In the genomic region with DNA sequence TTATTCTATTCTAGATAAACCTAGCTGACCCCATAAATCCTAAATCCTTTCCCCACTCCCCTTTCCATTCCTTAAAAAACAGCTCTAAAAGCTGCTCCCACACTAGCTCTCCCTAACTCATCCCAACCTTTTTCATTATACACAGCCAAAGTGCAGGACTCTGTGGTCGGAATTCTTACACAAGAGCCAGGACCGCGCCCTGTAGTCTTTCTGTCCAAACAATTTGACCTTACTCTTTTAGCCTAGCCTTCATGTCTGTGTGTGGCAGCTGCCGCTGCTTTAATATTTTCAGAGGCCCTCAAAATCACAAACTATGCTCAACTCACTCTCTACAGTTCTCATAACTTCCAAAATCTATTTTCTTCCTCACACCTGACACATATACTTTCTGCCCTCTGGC, we compare ENCODE assay signal across 6 cellular contexts. TPM values are rescaled to one million over a fixed set of nuclear protein-coding genes. Genes with fewer than 3 reads are reported as not detected.
"Had no signal": no experiment of that assay in that cellular context is flagged by ENCODE, and none has a peak within 500 bp of the region (broad histone marks: within the 10 kb centered on the region; RNA-seq: fewer than 3 reads in every experiment).

No MANE protein-coding gene starts in this region.

RNA-seq across cellular contexts. Expression of a gene that starts 19.0 kb away (rescaled TPM):
- total RNA-seq: HepG2, HT-29, HT1080, K562 had no signal
- polyA plus RNA-seq: HepG2, IgD-negative memory B cell, K562 had no signal

RNA-seq across cellular contexts. Expression of a gene that starts 59.0 kb away (rescaled TPM):
- total RNA-seq: HT-29, HT1080, IMR-90 had no signal
- polyA plus RNA-seq: IgD-negative memory B cell, IMR-90 had no signal
